ENCODE assay signal across 23 cellular contexts in the genomic region with DNA sequence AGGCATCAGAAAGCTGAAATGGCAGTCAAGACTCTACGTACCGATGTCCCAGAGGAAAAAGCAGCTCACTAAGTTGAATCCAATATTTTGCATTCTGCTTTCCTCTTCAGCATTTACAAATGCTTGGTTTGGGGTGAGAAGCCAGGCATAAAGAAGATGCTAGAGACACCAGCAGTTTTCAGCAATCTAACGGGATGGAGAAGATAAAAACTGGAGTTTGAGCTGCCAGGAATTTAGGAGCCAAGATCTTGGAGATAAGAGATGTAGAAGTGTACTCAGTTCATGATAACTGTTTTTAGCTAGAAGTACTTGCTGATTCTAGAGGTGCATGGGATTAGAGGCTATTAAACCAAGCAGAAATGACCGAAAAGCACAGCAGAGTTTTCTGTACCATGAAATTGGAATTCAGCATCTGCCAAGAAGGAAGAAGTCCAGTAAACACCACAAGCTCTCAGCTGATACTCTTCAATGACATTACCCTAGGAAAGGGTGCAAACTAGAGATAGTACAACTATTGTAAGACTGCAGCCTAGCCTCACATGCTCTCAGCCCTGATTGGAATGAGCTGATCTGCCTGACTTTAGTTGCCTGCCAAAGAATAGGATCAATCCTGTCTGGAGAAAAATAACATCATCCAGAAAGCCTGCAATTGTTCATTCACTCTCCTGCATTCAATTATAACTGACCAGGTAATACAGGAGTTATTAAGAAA. TPM values are rescaled to one million over a fixed set of nuclear protein-coding genes. Genes with fewer than 3 reads are reported as not detected.
DNase-seq lines count a peak whose midpoint lies in the region; ATAC-seq and TF ChIP-seq lines count a peak whose summit lies in the region.
"Had no signal": no experiment of that assay in that cellular context is flagged by ENCODE, and none has a peak within 500 bp of the region (broad histone marks: within the 10 kb centered on the region; RNA-seq: fewer than 3 reads in every experiment).

No MANE protein-coding gene starts in this region.

- peak overlapping the region; percentile 40 for H3K4me3 ChIP-seq in Caco-2 (ENCODE audit: low read depth, low read length)
- peak overlapping the region; percentile 23 for H3K4me3 ChIP-seq in RWPE2 (ENCODE audit: severe bottlenecking)
- H3K4me3 ChIP-seq: BLaER1 treated with 17β-estradiol and CSF1 and Interleukin-3, amounts not matched to agents 10 nM and 100 nM had no signal

- ATAC-seq in RWPE2 (ENCODE audit: low read depth): 0 out of 3 replicates have a peak, but pooled peaks have one; percentile 6
- ATAC-seq: activated CD8-positive, alpha-beta memory T cell treated with anti-CD3 and anti-CD28 coated beads, Interleukin-2, amount 10 ng/mL, durations not matched to agents 7 days and 5 days; activated T-helper 17 cell treated with anti-CD3 and anti-CD28 coated beads, Interleukin-2, amount 50 U/mL, for 72 hours; natural killer cell; stimulated activated effector memory CD8-positive, alpha-beta T cell treated with anti-CD3 and anti-CD28 coated beads, Interleukin-12 subunit alpha, Interleukin-12 subunit beta, amount 100 ng/mL, for 72 hours had no signal

- H3K36me3 ChIP-seq in Caco-2 (ENCODE audit: control insufficient read depth, insufficient read depth, low read length) (no peaks in the 10 kb centered on the region), RWPE2 (ENCODE audit: low read depth) (no peaks in the 10 kb centered on the region)
- H3K36me3 ChIP-seq: BLaER1 treated with 17β-estradiol and CSF1 and Interleukin-3, amounts not matched to agents 10 nM and 100 nM had no signal

- no peak for TF ChIP-seq CTCF in Caco-2 (IDR thresholded peaks at IDR 0.05; ENCODE audit: insufficient read depth in 1 of 2, low read depth in 1 of 2, low read length in 1 of 2, severe bottlenecking in 1 of 2, unreplicated experiment in 1 of 2)
- TF ChIP-seq CTCF in RWPE2 (IDR thresholded peaks at IDR 0.05; ENCODE audit: poor library complexity, severe bottlenecking): no peak

- H3K27ac ChIP-seq in RWPE2 (ENCODE audit: poor library complexity, severe bottlenecking): no peak overlapping the region
- H3K27ac ChIP-seq: BLaER1 treated with 17β-estradiol and CSF1 and Interleukin-3, amounts not matched to agents 10 nM and 100 nM; KMS-11 had no signal

- peaks cover 7% of the 10 kb centered on the region for H3K4me1 Mint-ChIP-seq in Caco-2 (ENCODE audit: low read depth, unreplicated experiment)
- H3K4me1 Mint-ChIP-seq: activated CD4-positive, alpha-beta T cell treated with anti-CD3 and anti-CD28 coated beads, Interleukin-2, amount 10 ng/mL, durations not matched to agents 24 days and 14 days; activated CD8-positive, alpha-beta memory T cell treated with anti-CD3 and anti-CD28 coated beads, Interleukin-2, amount 10 ng/mL, durations not matched to agents 7 days and 5 days; activated T-helper 17 cell treated with anti-CD3 and anti-CD28 coated beads, Interleukin-2, amount 50 U/mL, for 72 hours; natural killer cell; stimulated activated effector memory CD8-positive, alpha-beta T cell treated with anti-CD3 and anti-CD28 coated beads, Interleukin-12 subunit alpha, Interleukin-12 subunit beta, amount 100 ng/mL, for 72 hours had no signal

- CTCF ChIA-PET in Caco-2 (lab: Charles Lee): interaction anchor here (0.7 kb wide), 1 partner anchor 424 kb away, joined by 7 read pairs; no protein-coding TSS in a partner anchor

- intact Hi-C loops in Caco-2 (cut with micrococcal nuclease; ENCODE audit: unreplicated experiment): no loop called here

- peak overlapping the region; percentile 84 for H3K27ac Mint-ChIP-seq in Caco-2 (ENCODE audit: unreplicated experiment)
- H3K27ac Mint-ChIP-seq: activated CD4-positive, alpha-beta T cell treated with anti-CD3 and anti-CD28 coated beads, Interleukin-2, amount 10 ng/mL, durations not matched to agents 24 days and 14 days; activated CD8-positive, alpha-beta memory T cell treated with anti-CD3 and anti-CD28 coated beads, Interleukin-2, amount 10 ng/mL, durations not matched to agents 7 days and 5 days; activated naive CD8-positive, alpha-beta T cell; activated T-helper 17 cell treated with anti-CD3 and anti-CD28 coated beads, Interleukin-2, amount 50 U/mL, for 72 hours; natural killer cell; stimulated activated effector memory CD8-positive, alpha-beta T cell treated with anti-CD3 and anti-CD28 coated beads, Interleukin-12 subunit alpha, Interleukin-12 subunit beta, amount 100 ng/mL, for 72 hours had no signal

- peaks cover 13% of the 10 kb centered on the region; the same call in 1 of the 2 replicates for H3K9me3 ChIP-seq in Caco-2
- no peaks in the 10 kb centered on the region for H3K9me3 ChIP-seq in RWPE2 (ENCODE audit: severe bottlenecking)

- DNase-seq in Caco-2: no peak
- DNase-seq in RWPE2 (ENCODE audit: low spot score): no peak
- peak; percentile 47 for DNase-seq in epidermal melanocyte (ENCODE audit: insufficient read length, low spot score)
- DNase-seq in medulla oblongata (ENCODE audit: extremely low spot score): peak; percentile 24
- no peak for DNase-seq in NOMO-1 treated with dmso at 0.1 percent for 144 hours (lab: John Stamatoyannopoulos, UW; ENCODE audit: unreplicated experiment)
- DNase-seq in inferior parietal cortex (ENCODE audit: extremely low spot score): no peak
- DNase-seq in HUDEP-2 (lab: John Stamatoyannopoulos, UW; ENCODE audit: unreplicated experiment in 76 of 76): no peak
- no peak for DNase-seq in NCI-H2029 treated with DMSO at 0.1 percent for 48 hours (lab: John Stamatoyannopoulos, UW)
- DNase-seq: ACHN; activated CD4-positive, alpha-beta T cell treated with anti-CD3 and anti-CD28 coated beads, Interleukin-2, amount 10 ng/mL, durations not matched to agents 24 days and 14 days; activated CD8-positive, alpha-beta memory T cell treated with anti-CD3 and anti-CD28 coated beads, Interleukin-2, amount 10 ng/mL, durations not matched to agents 7 days and 5 days; effector CD8-positive, alpha-beta T cell; GDM1; head of caudate nucleus; kidney; natural killer cell; posterior cingulate gyrus; SIG-M5 had no signal

- POLR2A ChIA-PET in Caco-2 (lab: Charles Lee): no interaction called here

- H3K4me3 Mint-ChIP-seq in Caco-2 (ENCODE audit: unreplicated experiment): peak overlapping the region; percentile 91
- H3K4me3 Mint-ChIP-seq: activated CD4-positive, alpha-beta T cell treated with anti-CD3 and anti-CD28 coated beads, Interleukin-2, amount 10 ng/mL, durations not matched to agents 24 days and 14 days; activated CD8-positive, alpha-beta memory T cell treated with anti-CD3 and anti-CD28 coated beads, Interleukin-2, amount 10 ng/mL, durations not matched to agents 7 days and 5 days; activated naive CD8-positive, alpha-beta T cell; activated T-helper 17 cell treated with anti-CD3 and anti-CD28 coated beads, Interleukin-2, amount 50 U/mL, for 72 hours; natural killer cell; stimulated activated effector memory CD8-positive, alpha-beta T cell treated with anti-CD3 and anti-CD28 coated beads, Interleukin-12 subunit alpha, Interleukin-12 subunit beta, amount 100 ng/mL, for 72 hours had no signal

- TSS peak; percentile 72 for BruUV-seq in Caco-2 (replicated peaks; lab: Mats Ljungman, UMichigan)

- H3K9me3 Mint-ChIP-seq in Caco-2 (ENCODE audit: unreplicated experiment): peaks cover 10% of the 10 kb centered on the region

- no peaks in the 10 kb centered on the region for H3K27me3 ChIP-seq in Caco-2 (replicated peaks; ENCODE audit: control insufficient read depth, insufficient read depth, low read length)
- no peaks in the 10 kb centered on the region for H3K27me3 ChIP-seq in RWPE2 (ENCODE audit: insufficient read depth, poor library complexity, severe bottlenecking)
- H3K27me3 ChIP-seq: BLaER1 treated with 17β-estradiol and CSF1 and Interleukin-3, amounts not matched to agents 10 nM and 100 nM had no signal

- H3K27me3 Mint-ChIP-seq in Caco-2 (ENCODE audit: insufficient read depth, unreplicated experiment): no peaks in the 10 kb centered on the region

- H3K4me1 ChIP-seq in Caco-2 (no peaks in the 10 kb centered on the region; the same call in 1 of the 2 replicates), RWPE2 (ENCODE audit: insufficient read depth, poor library complexity, severe bottlenecking) (peaks cover 3% of the 10 kb centered on the region)
- H3K4me1 ChIP-seq: BLaER1 treated with 17β-estradiol and CSF1 and Interleukin-3, amounts not matched to agents 10 nM and 100 nM had no signal

- peaks cover 10% of the 10 kb centered on the region for H3K36me3 Mint-ChIP-seq in Caco-2 (ENCODE audit: insufficient read depth, unreplicated experiment)
- H3K36me3 Mint-ChIP-seq: stimulated activated effector memory CD8-positive, alpha-beta T cell treated with anti-CD3 and anti-CD28 coated beads, Interleukin-12 subunit alpha, Interleukin-12 subunit beta, amount 100 ng/mL, for 72 hours had no signal

RNA-seq across cellular contexts. Expression of a gene that starts 7.4 kb away (rescaled TPM):
- total RNA-seq in Caco-2 (2022): 20.3 and 26.1 TPM in 2 replicates

RNA-seq across cellular contexts. Expression of a gene that starts 15.9 kb away (rescaled TPM):
- 41.0 and 43.5 TPM in 2 replicates for total RNA-seq in Caco-2 (2022)

Comparison
In these comparisons a context has a peak if more than half of its experiments do, and no peak if none do; other contexts are left out.
1. DNase-seq: peak in epidermal melanocyte (single experiment) and medulla oblongata (single experiment); none in Caco-2 (0 of 2), RWPE2 (single experiment), NOMO-1 treated with dmso at 0.1 percent for 144 hours (single experiment), inferior parietal cortex (single experiment), HUDEP-2 (0 of 76) and NCI-H2029 treated with DMSO at 0.1 percent for 48 hours (single experiment).